ENCODE assay signal across 1 cellular context in the genomic region with DNA sequence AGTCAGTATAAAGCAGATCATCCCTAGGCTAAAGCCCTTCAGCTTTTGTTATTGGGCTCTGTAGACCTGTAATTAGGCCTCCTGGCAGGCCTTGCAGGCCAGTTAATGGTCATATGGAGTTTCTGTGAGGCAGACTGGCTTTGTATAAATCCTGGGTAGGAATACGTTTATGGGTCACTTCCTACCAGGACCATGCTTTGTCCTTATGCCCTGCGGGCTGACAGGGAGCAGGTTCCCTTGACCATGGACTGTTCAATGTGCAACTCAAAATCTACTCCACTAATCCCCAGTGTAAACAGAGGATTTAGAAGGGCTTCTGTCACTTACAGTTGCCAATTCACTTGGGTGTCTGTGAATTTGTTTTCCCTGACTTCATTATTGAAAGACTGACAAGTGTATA.
TF ChIP-seq lines count a peak whose summit lies in the region.

No MANE protein-coding gene starts in this region.

TF ChIP-seq in HepG2, 621 proteins besides CTCF, POLR2A, EP300 and RAD21 (continued from another document and continues in another):
- peak; percentile 61 for TF ChIP-seq NR2C2 (CRISPR knock-in tag; IDR thresholded peaks at IDR 0.05; ENCODE audit: borderline replicate concordance)
- TF ChIP-seq ATM (IDR thresholded peaks at IDR 0.05; ENCODE audit: borderline replicate concordance), result no peak
- no peak for TF ChIP-seq POLR2G (IDR thresholded peaks at IDR 0.05; ENCODE audit: low read depth, low read length)
- TF ChIP-seq CREB1 (IDR thresholded peaks at IDR 0.05), result no peak
- peak; percentile 59 for TF ChIP-seq CREB1 (CRISPR knock-in tag; IDR thresholded peaks at IDR 0.05)
- TF ChIP-seq FOXP1 (IDR thresholded peaks at IDR 0.05), result no peak
- peak; percentile 76; the same call in 1 of the 2 replicates for TF ChIP-seq FOXP1 (CRISPR knock-in tag; IDR thresholded peaks at IDR 0.05)
- peak; percentile 67 for TF ChIP-seq NR2F6 (IDR thresholded peaks at IDR 0.05)
- TF ChIP-seq NR2F6 (CRISPR knock-in tag; IDR thresholded peaks at IDR 0.05), result peak; percentile 77
- TF ChIP-seq, protein P1, sequence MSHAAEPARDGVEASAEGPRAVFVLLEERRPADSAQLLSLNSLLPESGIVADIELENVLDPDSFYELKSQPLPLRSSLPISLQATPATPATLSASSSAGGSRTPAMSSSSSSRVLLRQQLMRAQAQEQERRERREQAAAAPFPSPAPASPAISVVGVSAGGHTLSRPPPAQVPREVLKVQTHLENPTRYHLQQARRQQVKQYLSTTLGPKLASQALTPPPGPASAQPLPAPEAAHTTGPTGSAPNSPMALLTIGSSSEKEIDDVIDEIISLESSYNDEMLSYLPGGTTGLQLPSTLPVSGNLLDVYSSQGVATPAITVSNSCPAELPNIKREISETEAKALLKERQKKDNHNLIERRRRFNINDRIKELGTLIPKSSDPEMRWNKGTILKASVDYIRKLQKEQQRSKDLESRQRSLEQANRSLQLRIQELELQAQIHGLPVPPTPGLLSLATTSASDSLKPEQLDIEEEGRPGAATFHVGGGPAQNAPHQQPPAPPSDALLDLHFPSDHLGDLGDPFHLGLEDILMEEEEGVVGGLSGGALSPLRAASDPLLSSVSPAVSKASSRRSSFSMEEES (CRISPR knock-in tag; IDR thresholded peaks at IDR 0.05), result peak; percentile 60; the same call in 1 of the 2 replicates
- TF ChIP-seq SMAD9 (CRISPR knock-in tag; IDR thresholded peaks at IDR 0.05), result no peak
- 0 out of 2 replicates have a peak, but pooled peaks have one; percentile 57 for TF ChIP-seq ZNF317 (CRISPR knock-in tag; IDR thresholded peaks at IDR 0.05)
- peak; percentile 80; the same call in 1 of the 2 replicates for TF ChIP-seq IKZF5 (CRISPR knock-in tag; IDR thresholded peaks at IDR 0.05)
- TF ChIP-seq ZNF121 (CRISPR knock-in tag; IDR thresholded peaks at IDR 0.05), result 0 out of 2 replicates have a peak, but pooled peaks have one; percentile 13
- peak; percentile 76 for TF ChIP-seq MIER2 (CRISPR knock-in tag; IDR thresholded peaks at IDR 0.05)
- peak; percentile 47; the same call in 1 of the 2 replicates for TF ChIP-seq SPEN (CRISPR knock-in tag; IDR thresholded peaks at IDR 0.05; ENCODE audit: low read depth)
- TF ChIP-seq THRA (CRISPR knock-in tag; IDR thresholded peaks at IDR 0.05; ENCODE audit: borderline replicate concordance), result peak; percentile 62; the same call in 1 of the 2 replicates
- peak; percentile 36; the same call in 1 of the 2 replicates for TF ChIP-seq ZNF629 (CRISPR knock-in tag; conservative IDR thresholded peaks at IDR 0.05)
- TF ChIP-seq FOSL2 (CRISPR knock-in tag; IDR thresholded peaks at IDR 0.05), result peak; percentile 55; the same call in 1 of the 2 replicates
- no peak for TF ChIP-seq BRF2 (CRISPR knock-in tag; IDR thresholded peaks at IDR 0.05)
- peak; percentile 67 for TF ChIP-seq CEBPG (CRISPR knock-in tag; IDR thresholded peaks at IDR 0.05)
- TF ChIP-seq RBM39 (IDR thresholded peaks at IDR 0.05; ENCODE audit: low read depth, low read length, poor library complexity, severe bottlenecking), result no peak
- TF ChIP-seq ZKSCAN8 (CRISPR knock-in tag; IDR thresholded peaks at IDR 0.05; ENCODE audit: borderline replicate concordance), result peak; percentile 78; the same call in 1 of the 2 replicates
- TF ChIP-seq, protein P2, sequence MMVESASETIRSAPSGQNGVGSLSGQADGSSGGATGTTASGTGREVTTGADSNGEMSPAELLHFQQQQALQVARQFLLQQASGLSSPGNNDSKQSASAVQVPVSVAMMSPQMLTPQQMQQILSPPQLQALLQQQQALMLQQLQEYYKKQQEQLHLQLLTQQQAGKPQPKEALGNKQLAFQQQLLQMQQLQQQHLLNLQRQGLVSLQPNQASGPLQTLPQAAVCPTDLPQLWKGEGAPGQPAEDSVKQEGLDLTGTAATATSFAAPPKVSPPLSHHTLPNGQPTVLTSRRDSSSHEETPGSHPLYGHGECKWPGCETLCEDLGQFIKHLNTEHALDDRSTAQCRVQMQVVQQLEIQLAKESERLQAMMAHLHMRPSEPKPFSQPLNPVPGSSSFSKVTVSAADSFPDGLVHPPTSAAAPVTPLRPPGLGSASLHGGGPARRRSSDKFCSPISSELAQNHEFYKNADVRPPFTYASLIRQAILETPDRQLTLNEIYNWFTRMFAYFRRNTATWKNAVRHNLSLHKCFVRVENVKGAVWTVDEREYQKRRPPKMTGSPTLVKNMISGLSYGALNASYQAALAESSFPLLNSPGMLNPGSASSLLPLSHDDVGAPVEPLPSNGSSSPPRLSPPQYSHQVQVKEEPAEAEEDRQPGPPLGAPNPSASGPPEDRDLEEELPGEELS (CRISPR knock-in tag; IDR thresholded peaks at IDR 0.05), result peak; percentile 87
- no peak for TF ChIP-seq ZNF543 (CRISPR knock-in tag; IDR thresholded peaks at IDR 0.05)
- TF ChIP-seq SP5 (CRISPR knock-in tag; IDR thresholded peaks at IDR 0.05; ENCODE audit: borderline replicate concordance, low read depth), result 0 out of 2 replicates have a peak, but pooled peaks have one; percentile 27
- TF ChIP-seq ZMYM4 (CRISPR knock-in tag; IDR thresholded peaks at IDR 0.05), result peak; percentile 97
- TF ChIP-seq ZNF75D (CRISPR knock-in tag; IDR thresholded peaks at IDR 0.05; ENCODE audit: borderline replicate concordance), result no peak
- no peak for TF ChIP-seq ZBTB21 (CRISPR knock-in tag; IDR thresholded peaks at IDR 0.05)
- TF ChIP-seq GFI1 (CRISPR knock-in tag; IDR thresholded peaks at IDR 0.05; ENCODE audit: borderline replicate concordance), result peak; percentile 82
- TF ChIP-seq, protein P3, sequence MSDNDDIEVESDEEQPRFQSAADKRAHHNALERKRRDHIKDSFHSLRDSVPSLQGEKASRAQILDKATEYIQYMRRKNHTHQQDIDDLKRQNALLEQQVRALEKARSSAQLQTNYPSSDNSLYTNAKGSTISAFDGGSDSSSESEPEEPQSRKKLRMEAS (IDR thresholded peaks at IDR 0.05), result peak; percentile 76
- TF ChIP-seq RFX1 (IDR thresholded peaks at IDR 0.05), result no peak
- no peak for TF ChIP-seq FIP1L1 (IDR thresholded peaks at IDR 0.05; ENCODE audit: borderline replicate concordance, insufficient read depth, low read depth, low read length)
- TF ChIP-seq, protein P4, sequence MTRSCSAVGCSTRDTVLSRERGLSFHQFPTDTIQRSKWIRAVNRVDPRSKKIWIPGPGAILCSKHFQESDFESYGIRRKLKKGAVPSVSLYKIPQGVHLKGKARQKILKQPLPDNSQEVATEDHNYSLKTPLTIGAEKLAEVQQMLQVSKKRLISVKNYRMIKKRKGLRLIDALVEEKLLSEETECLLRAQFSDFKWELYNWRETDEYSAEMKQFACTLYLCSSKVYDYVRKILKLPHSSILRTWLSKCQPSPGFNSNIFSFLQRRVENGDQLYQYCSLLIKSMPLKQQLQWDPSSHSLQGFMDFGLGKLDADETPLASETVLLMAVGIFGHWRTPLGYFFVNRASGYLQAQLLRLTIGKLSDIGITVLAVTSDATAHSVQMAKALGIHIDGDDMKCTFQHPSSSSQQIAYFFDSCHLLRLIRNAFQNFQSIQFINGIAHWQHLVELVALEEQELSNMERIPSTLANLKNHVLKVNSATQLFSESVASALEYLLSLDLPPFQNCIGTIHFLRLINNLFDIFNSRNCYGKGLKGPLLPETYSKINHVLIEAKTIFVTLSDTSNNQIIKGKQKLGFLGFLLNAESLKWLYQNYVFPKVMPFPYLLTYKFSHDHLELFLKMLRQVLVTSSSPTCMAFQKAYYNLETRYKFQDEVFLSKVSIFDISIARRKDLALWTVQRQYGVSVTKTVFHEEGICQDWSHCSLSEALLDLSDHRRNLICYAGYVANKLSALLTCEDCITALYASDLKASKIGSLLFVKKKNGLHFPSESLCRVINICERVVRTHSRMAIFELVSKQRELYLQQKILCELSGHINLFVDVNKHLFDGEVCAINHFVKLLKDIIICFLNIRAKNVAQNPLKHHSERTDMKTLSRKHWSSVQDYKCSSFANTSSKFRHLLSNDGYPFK (CRISPR knock-in tag; IDR thresholded peaks at IDR 0.05; ENCODE audit: borderline replicate concordance), result no peak
- TF ChIP-seq STAG1 (CRISPR knock-in tag; IDR thresholded peaks at IDR 0.05), result 0 out of 2 replicates have a peak, but pooled peaks have one; percentile 22
- TF ChIP-seq HOXA3 (CRISPR knock-in tag; IDR thresholded peaks at IDR 0.05), result peak; percentile 65; the same call in 1 of the 2 replicates
- TF ChIP-seq KLF9 (CRISPR knock-in tag; IDR thresholded peaks at IDR 0.05; ENCODE audit: low read depth), result no peak
- TF ChIP-seq, protein P5, sequence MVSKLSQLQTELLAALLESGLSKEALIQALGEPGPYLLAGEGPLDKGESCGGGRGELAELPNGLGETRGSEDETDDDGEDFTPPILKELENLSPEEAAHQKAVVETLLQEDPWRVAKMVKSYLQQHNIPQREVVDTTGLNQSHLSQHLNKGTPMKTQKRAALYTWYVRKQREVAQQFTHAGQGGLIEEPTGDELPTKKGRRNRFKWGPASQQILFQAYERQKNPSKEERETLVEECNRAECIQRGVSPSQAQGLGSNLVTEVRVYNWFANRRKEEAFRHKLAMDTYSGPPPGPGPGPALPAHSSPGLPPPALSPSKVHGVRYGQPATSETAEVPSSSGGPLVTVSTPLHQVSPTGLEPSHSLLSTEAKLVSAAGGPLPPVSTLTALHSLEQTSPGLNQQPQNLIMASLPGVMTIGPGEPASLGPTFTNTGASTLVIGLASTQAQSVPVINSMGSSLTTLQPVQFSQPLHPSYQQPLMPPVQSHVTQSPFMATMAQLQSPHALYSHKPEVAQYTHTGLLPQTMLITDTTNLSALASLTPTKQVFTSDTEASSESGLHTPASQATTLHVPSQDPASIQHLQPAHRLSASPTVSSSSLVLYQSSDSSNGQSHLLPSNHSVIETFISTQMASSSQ (IDR thresholded peaks at IDR 0.05; ENCODE audit: low read depth), result peak; percentile 53; the same call in 1 of the 2 replicates
- TF ChIP-seq, protein P5 (CRISPR knock-in tag; IDR thresholded peaks at IDR 0.05; ENCODE audit: borderline replicate concordance), result peak; percentile 51; the same call in 1 of the 2 replicates
- TF ChIP-seq, protein P6, sequence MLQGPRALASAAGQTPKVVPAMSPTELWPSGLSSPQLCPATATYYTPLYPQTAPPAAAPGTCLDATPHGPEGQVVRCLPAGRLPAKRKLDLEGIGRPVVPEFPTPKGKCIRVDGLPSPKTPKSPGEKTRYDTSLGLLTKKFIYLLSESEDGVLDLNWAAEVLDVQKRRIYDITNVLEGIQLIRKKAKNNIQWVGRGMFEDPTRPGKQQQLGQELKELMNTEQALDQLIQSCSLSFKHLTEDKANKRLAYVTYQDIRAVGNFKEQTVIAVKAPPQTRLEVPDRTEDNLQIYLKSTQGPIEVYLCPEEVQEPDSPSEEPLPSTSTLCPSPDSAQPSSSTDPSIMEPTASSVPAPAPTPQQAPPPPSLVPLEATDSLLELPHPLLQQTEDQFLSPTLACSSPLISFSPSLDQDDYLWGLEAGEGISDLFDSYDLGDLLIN (CRISPR knock-in tag; IDR thresholded peaks at IDR 0.05; ENCODE audit: borderline replicate concordance), result no peak
- peak; percentile 23; the same call in 1 of the 2 replicates for TF ChIP-seq SIX1 (CRISPR knock-in tag; IDR thresholded peaks at IDR 0.05; ENCODE audit: borderline replicate concordance)
- no peak for TF ChIP-seq NFKB2 (CRISPR knock-in tag; IDR thresholded peaks at IDR 0.05; ENCODE audit: borderline replicate concordance)
- TF ChIP-seq SCMH1 (CRISPR knock-in tag; IDR thresholded peaks at IDR 0.05; ENCODE audit: borderline replicate concordance), result no peak
- no peak for TF ChIP-seq ZFP1 (CRISPR knock-in tag; IDR thresholded peaks at IDR 0.05)
- no peak for TF ChIP-seq SATB2 (CRISPR knock-in tag; IDR thresholded peaks at IDR 0.05)
